8 cellular contexts compared by ENCODE assay signal in the genomic region with DNA sequence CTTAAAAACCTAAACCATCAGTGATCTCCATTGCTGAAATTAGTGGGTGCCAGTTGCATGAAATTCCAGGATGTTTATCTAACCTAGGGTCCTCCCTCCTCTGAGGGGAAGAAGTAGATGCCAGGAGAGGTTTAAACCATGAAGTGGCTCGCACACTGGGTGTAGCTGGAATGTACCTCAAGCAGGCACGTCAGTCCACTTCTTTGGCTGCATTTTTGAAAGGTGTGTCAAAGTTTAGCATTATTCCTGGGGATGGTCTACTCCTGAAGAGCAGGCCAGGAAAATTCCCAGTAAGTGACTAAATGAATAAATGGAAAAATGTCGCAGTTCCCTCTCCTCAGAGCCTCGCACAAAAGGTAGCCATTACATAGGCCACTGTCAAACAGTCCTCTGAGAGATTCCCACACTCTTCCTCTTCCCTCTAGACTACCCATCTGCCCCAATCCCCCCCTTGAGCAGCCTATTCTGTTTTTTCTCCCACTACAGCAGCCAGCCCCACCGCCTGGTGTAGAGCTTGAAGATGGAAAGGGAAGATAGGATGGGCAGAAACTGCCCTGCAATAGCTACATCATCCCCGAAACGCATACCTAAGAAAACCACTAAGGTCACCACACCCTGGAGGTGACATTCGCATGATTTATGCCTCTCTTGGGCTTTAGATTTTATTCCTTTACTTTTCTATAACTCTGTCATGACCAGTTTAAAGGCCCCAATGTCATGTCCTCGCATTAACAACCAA. TPM values are rescaled to one million over a fixed set of nuclear protein-coding genes. Genes with fewer than 3 reads are reported as not detected.
DNase-seq lines count a peak whose midpoint lies in the region; ATAC-seq and TF ChIP-seq lines count a peak whose summit lies in the region.

No MANE protein-coding gene starts in this region.

- TF ChIP-seq CTCF in mammary epithelial cell (conservative IDR thresholded peaks at IDR 0.05 in 1 of 2, IDR thresholded peaks at IDR 0.05 in 1 of 2; ENCODE audit: extremely low read depth in 1 of 2, insufficient read depth in 1 of 2, low read depth in 1 of 2, low read length in 2 of 2), result no peak

- peak overlapping the region in 1 of 2 donors; percentile 91 for H3K4me3 ChIP-seq in CD4-positive, alpha-beta memory T cell (ENCODE audit: low read length in 2 of 2)
- no peak overlapping the region for H3K4me3 ChIP-seq in mammary epithelial cell (replicated peaks in 1 of 3; ENCODE audit: insufficient read depth in 1 of 3, low read depth in 2 of 3, low read length in 3 of 3)

- TSS peak; percentile 71 for BruUV-seq in mammary epithelial cell (replicated peaks; lab: Mats Ljungman, UMichigan)

- WGBS in mammary epithelial cell (ENCODE audit: low coverage, missing lambda C conversion rate), result 52% methylated on average over 9 of the region's 9 CpGs

- H3K27ac Mint-ChIP-seq in CD4-positive, alpha-beta memory T cell, result peak overlapping the region in 5 of 7 donors; percentile 91 to 97 (median 93)
- H3K27ac Mint-ChIP-seq in IgD-negative memory B cell, result peak overlapping the region in 1 of 3 donors; percentile 71
- H3K27ac Mint-ChIP-seq in naive thymus-derived CD8-positive, alpha-beta T cell, result peak overlapping the region in 8 of 10 donors; percentile 63 to 96 (median 92)

- no peaks in the 10 kb centered on the region for H3K36me3 ChIP-seq in CD4-positive, alpha-beta memory T cell (ENCODE audit: insufficient read depth, low read length)
- no peaks in the 10 kb centered on the region for H3K36me3 ChIP-seq in mammary epithelial cell (ENCODE audit: insufficient read depth, low read length)

- H4K20me1 ChIP-seq in mammary epithelial cell (ENCODE audit: insufficient read depth, low read length), result peaks cover 2% of the 10 kb centered on the region

- peak overlapping the region; percentile 70 for H2AFZ ChIP-seq in mammary epithelial cell (ENCODE audit: low read depth, low read length)

- in situ Hi-C loops in mammary epithelial cell (cut with MboI; ENCODE audit: low sequenced_read_pairs in 2 of 2), result no loop called here

- dilution Hi-C loops in mammary epithelial cell (cut with HindIII; ENCODE audit: low sequenced_read_pairs), result no loop called here

- CTCF ChIA-PET in CD4-positive, alpha-beta memory T cell (lab: Charles Lee; ENCODE audit: partially characterized antibody), result interaction anchor here (1.0 to 1.3 kb wide), 2 partner anchors 18 to 53 kb away, joined by 3 to 5 read pairs; no protein-coding TSS in a partner anchor
- CTCF ChIA-PET in mammary epithelial cell (lab: Charles Lee; ENCODE audit: low non-redundant PET), result no interaction called here

- H3K4me3 Mint-ChIP-seq in CD4-positive, alpha-beta memory T cell, result peak overlapping the region; percentile 38 to 99 (median 93)
- H3K4me3 Mint-ChIP-seq in IgD-negative memory B cell, result peak overlapping the region in 3 of 4 donors; percentile 90 to 98 (median 96)
- H3K4me3 Mint-ChIP-seq in naive thymus-derived CD8-positive, alpha-beta T cell, result peak overlapping the region; percentile 87 to 99 (median 96)

- peak overlapping the region; percentile 69 for H3K4me2 ChIP-seq in mammary epithelial cell (ENCODE audit: insufficient read depth, low read depth, low read length)

- H3K27me3 Mint-ChIP-seq in CD4-positive, alpha-beta memory T cell, result no peaks in the 10 kb centered on the region
- H3K27me3 Mint-ChIP-seq in IgD-negative memory B cell, result no peaks in the 10 kb centered on the region
- no peaks in the 10 kb centered on the region for H3K27me3 Mint-ChIP-seq in naive thymus-derived CD8-positive, alpha-beta T cell

- H3K27me3 ChIP-seq in CD4-positive, alpha-beta memory T cell (ENCODE audit: insufficient read depth, low read length), result no peaks in the 10 kb centered on the region
- no peaks in the 10 kb centered on the region for H3K27me3 ChIP-seq in mammary epithelial cell (ENCODE audit: insufficient read depth, low read length)

- ATAC-seq in naive thymus-derived CD8-positive, alpha-beta T cell, result no peak
- no peak for ATAC-seq in GM21423 (IDR thresholded peaks at IDR 0.05; ENCODE audit: unreplicated experiment)
- ATAC-seq in HG03045 (IDR thresholded peaks at IDR 0.05; ENCODE audit: unreplicated experiment), result no peak

- DNase-seq in CD4-positive, alpha-beta memory T cell, result no peak
- DNase-seq in mammary epithelial cell, result peak; percentile 82
- DNase-seq in naive thymus-derived CD8-positive, alpha-beta T cell, result no peak
- DNase-seq in NCI-H2196 (lab: John Stamatoyannopoulos, UW; ENCODE audit: unreplicated experiment), result no peak
- no peak for DNase-seq in NCI-H510A treated with DMSO at 0.1 percent for 48 hours (lab: John Stamatoyannopoulos, UW)

- peaks cover 0 to 6% of the 10 kb centered on the region in 2 donors for H3K36me3 Mint-ChIP-seq in CD4-positive, alpha-beta memory T cell
- H3K36me3 Mint-ChIP-seq in IgD-negative memory B cell, result no peaks in the 10 kb centered on the region
- H3K36me3 Mint-ChIP-seq in naive thymus-derived CD8-positive, alpha-beta T cell, result no peaks in the 10 kb centered on the region

- H3K4me1 Mint-ChIP-seq in CD4-positive, alpha-beta memory T cell, result peaks cover 26 to 43% (median 36%) of the 10 kb centered on the region in 4 donors
- H3K4me1 Mint-ChIP-seq in IgD-negative memory B cell, result peaks cover 16 to 32% (median 28%) of the 10 kb centered on the region in 3 donors
- H3K4me1 Mint-ChIP-seq in naive thymus-derived CD8-positive, alpha-beta T cell, result peaks cover 18 to 41% (median 37%) of the 10 kb centered on the region in 4 donors

- no peaks in the 10 kb centered on the region for H3K9me3 ChIP-seq in CD4-positive, alpha-beta memory T cell (ENCODE audit: control insufficient read depth in 1 of 2, low read length in 2 of 2)
- H3K9me3 ChIP-seq in mammary epithelial cell (replicated peaks; ENCODE audit: insufficient read depth, low read length), result no peaks in the 10 kb centered on the region

- H3K79me2 ChIP-seq in mammary epithelial cell (ENCODE audit: insufficient read depth, low read length), result peaks cover 43% of the 10 kb centered on the region

- H3K9me3 Mint-ChIP-seq in CD4-positive, alpha-beta memory T cell, result no peaks in the 10 kb centered on the region
- no peaks in the 10 kb centered on the region for H3K9me3 Mint-ChIP-seq in IgD-negative memory B cell
- H3K9me3 Mint-ChIP-seq in naive thymus-derived CD8-positive, alpha-beta T cell, result no peaks in the 10 kb centered on the region

- intact Hi-C loops in CD4-positive, alpha-beta memory T cell (cut with micrococcal nuclease), result loop anchor here (10.0 kb wide), 1 partner anchor 94 kb away; a partner anchor contains a TSS
- intact Hi-C loops in mammary epithelial cell (cut with micrococcal nuclease), result loop anchor here (1.0 to 2.0 kb wide), 3 partner anchors 14 to 46 kb away; no protein-coding TSS in a partner anchor

- POLR2A ChIA-PET in CD4-positive, alpha-beta memory T cell (lab: Charles Lee; ENCODE audit: partially characterized antibody), result interaction anchor here (1.0 to 2.4 kb wide), 5 partner anchors 33 to 350 kb away, joined by 3 to 18 read pairs (median 5); no protein-coding TSS in a partner anchor
- POLR2A ChIA-PET in naive thymus-derived CD8-positive, alpha-beta T cell (lab: Charles Lee), result interaction anchor here (0.7 kb wide), 1 partner anchor 560 kb away, joined by 3 read pairs; no protein-coding TSS in a partner anchor

- H3K27ac ChIP-seq in CD4-positive, alpha-beta memory T cell (ENCODE audit: low read depth, low read length), result peak overlapping the region; percentile 75
- peak overlapping the region; percentile 88 for H3K27ac ChIP-seq in mammary epithelial cell (ENCODE audit: insufficient read depth, low read depth, low read length)

- H3K9ac ChIP-seq in mammary epithelial cell (ENCODE audit: insufficient read depth, low read length), result peak overlapping the region; percentile 99

- peaks cover 33% of the 10 kb centered on the region for H3K4me1 ChIP-seq in CD4-positive, alpha-beta memory T cell (ENCODE audit: insufficient read depth, low read length)
- H3K4me1 ChIP-seq in mammary epithelial cell (ENCODE audit: insufficient read depth, low read length), result peaks cover 39% of the 10 kb centered on the region

RNA-seq across cellular contexts. Expression of a gene that starts 0.7 kb away (rescaled TPM):
- 10 to 100 TPM; 53.6 to 59.3 TPM for total RNA-seq in CD4-positive, alpha-beta memory T cell
- 10 to 100 TPM; 37.8 to 39.2 TPM for polyA plus RNA-seq in CD4-positive, alpha-beta memory T cell
- polyA plus RNA-seq in IgD-negative memory B cell, result 23.4 TPM
- 100 to 1,000 TPM in 1 of 2 donors, 10 to 100 TPM in 1; 50.3 to 124 TPM for total RNA-seq in mammary epithelial cell
- 22.2 TPM for polyA plus RNA-seq in mammary epithelial cell
- polyA minus RNA-seq in mammary epithelial cell, result 58.6 TPM
- 10 to 100 TPM; 52.5 to 56.7 TPM for total RNA-seq in naive thymus-derived CD8-positive, alpha-beta T cell
- 10 to 100 TPM; 27.6 to 32.6 (median 28.0) TPM for polyA plus RNA-seq in naive thymus-derived CD8-positive, alpha-beta T cell
